Comparison of ENCODE assay signal across 8 cellular contexts in the genomic region with DNA sequence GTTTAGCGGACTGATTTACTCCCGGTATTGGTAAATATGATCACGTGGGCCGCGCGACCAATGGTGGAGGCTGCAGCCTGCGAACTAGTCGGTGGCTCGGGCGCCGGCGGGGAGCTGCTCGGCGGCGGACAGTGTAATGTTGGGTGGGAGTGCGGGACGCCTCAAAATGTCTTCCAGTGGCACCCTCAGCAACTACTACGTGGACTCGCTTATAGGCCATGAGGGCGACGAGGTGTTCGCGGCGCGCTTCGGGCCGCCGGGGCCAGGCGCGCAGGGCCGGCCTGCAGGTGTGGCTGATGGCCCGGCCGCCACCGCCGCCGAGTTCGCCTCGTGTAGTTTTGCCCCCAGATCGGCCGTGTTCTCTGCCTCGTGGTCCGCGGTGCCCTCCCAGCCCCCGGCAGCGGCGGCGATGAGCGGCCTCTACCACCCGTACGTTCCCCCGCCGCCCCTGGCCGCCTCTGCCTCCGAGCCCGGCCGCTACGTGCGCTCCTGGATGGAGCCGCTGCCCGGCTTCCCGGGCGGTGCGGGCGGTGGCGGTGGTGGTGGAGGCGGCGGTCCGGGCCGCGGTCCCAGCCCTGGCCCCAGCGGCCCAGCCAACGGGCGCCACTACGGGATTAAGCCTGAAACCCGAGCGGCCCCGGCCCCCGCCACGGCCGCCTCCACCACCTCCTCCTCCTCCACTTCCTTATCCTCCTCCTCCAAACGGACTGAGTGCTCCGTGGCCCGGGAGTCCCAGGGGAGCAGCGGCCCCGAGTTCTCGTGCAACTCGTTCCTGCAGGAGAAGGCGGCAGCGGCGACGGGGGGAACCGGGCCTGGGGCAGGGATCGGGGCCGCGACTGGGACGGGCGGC. TPM values are rescaled to one million over a fixed set of nuclear protein-coding genes. Genes with fewer than 3 reads are reported as not detected.
DNase-seq lines count a peak whose midpoint lies in the region; ATAC-seq and TF ChIP-seq lines count a peak whose summit lies in the region.

A gene (plus strand): TSS at position 87 of the 850 bp plus-strand sequence. CDS start 50 bp downstream, at position 137.

- POLR2A ChIA-PET in activated CD4-positive, alpha-beta memory T cell treated with anti-CD3 and anti-CD28 coated beads, Interleukin-2, amount 10 ng/mL, durations not matched to agents 7 days and 5 days (lab: Charles Lee) = no interaction called here
- POLR2A ChIA-PET in activated CD4-positive, alpha-beta memory T cell treated with anti-CD3 and anti-CD28 coated beads for 36 hours (lab: Charles Lee) = no interaction called here

- H3K4me1 ChIP-seq in adipocyte (ENCODE audit: control insufficient read depth, insufficient read depth, low read length) = peaks cover 8% of the 10 kb centered on the region
- peaks cover 11 to 32% (median 21%) of the 10 kb centered on the region in 4 donors for H3K4me1 ChIP-seq in stomach

- H3K4me1 Mint-ChIP-seq in activated CD4-positive, alpha-beta memory T cell treated with anti-CD3 and anti-CD28 coated beads, Interleukin-2, amount 10 ng/mL, durations not matched to agents 7 days and 5 days = peaks cover 6% of the 10 kb centered on the region
- H3K4me1 Mint-ChIP-seq in activated CD4-positive, alpha-beta memory T cell treated with anti-CD3 and anti-CD28 coated beads for 36 hours (ENCODE audit: low read depth) = peaks cover 10% of the 10 kb centered on the region

- peak within 1 kb of the TSS; percentile 89 for H3K4me3 ChIP-seq in adipocyte (ENCODE audit: low read length)
- H3K4me3 ChIP-seq in stomach = peak within 1 kb of the TSS; percentile 38 to 47 (median 40)

- H3K9ac ChIP-seq in adipocyte (ENCODE audit: low read length) = peak within 1 kb of the TSS; percentile 86

- TF ChIP-seq EP300 in stomach (IDR thresholded peaks at IDR 0.05) = no peak

- CTCF ChIA-PET in activated CD4-positive, alpha-beta memory T cell treated with anti-CD3 and anti-CD28 coated beads, Interleukin-2, amount 10 ng/mL, durations not matched to agents 7 days and 5 days (lab: Charles Lee) = interaction anchor here (1.2 kb wide), 1 partner anchor 529 kb away, joined by 3 read pairs; no protein-coding TSS in a partner anchor
- CTCF ChIA-PET in activated CD4-positive, alpha-beta memory T cell treated with anti-CD3 and anti-CD28 coated beads for 36 hours (lab: Charles Lee) = interaction anchor here (1.3 kb wide), 1 partner anchor 515 kb away, joined by 4 read pairs; no protein-coding TSS in a partner anchor

- H3K27me3 Mint-ChIP-seq in activated CD4-positive, alpha-beta memory T cell treated with anti-CD3 and anti-CD28 coated beads, Interleukin-2, amount 10 ng/mL, durations not matched to agents 7 days and 5 days = peaks cover 84% of the 10 kb centered on the region
- peaks cover 82% of the 10 kb centered on the region for H3K27me3 Mint-ChIP-seq in activated CD4-positive, alpha-beta memory T cell treated with anti-CD3 and anti-CD28 coated beads for 36 hours

- H3K27ac Mint-ChIP-seq in activated CD4-positive, alpha-beta memory T cell treated with anti-CD3 and anti-CD28 coated beads, Interleukin-2, amount 10 ng/mL, durations not matched to agents 7 days and 5 days = peak within 1 kb of the TSS; percentile 35
- H3K27ac Mint-ChIP-seq in activated CD4-positive, alpha-beta memory T cell treated with anti-CD3 and anti-CD28 coated beads for 36 hours = no peak within 1 kb of the TSS

- no peak for DNase-seq in activated CD4-positive, alpha-beta memory T cell treated with anti-CD3 and anti-CD28 coated beads, Interleukin-2, amount 10 ng/mL, durations not matched to agents 7 days and 5 days
- no peak for DNase-seq in activated CD4-positive, alpha-beta memory T cell treated with anti-CD3 and anti-CD28 coated beads for 36 hours
- DNase-seq in adipocyte (ENCODE audit: low read depth) (no peak), kidney tubule cell (ENCODE audit: low spot score) (peak; percentile 81), stomach (no peak), NCI-H2171 treated with DMSO at 0.1 percent for 48 hours (lab: John Stamatoyannopoulos, UW) (no peak)
- no peak for DNase-seq in NK-92 treated with Interleukin-12 subunit alpha and Interleukin-12 subunit beta, amount 100 ng/mL, for 24 hours (lab: John Stamatoyannopoulos, UW)

- no peak within 1 kb of the TSS for H3K4me3 Mint-ChIP-seq in activated CD4-positive, alpha-beta memory T cell treated with anti-CD3 and anti-CD28 coated beads, Interleukin-2, amount 10 ng/mL, durations not matched to agents 7 days and 5 days
- no peak within 1 kb of the TSS for H3K4me3 Mint-ChIP-seq in activated CD4-positive, alpha-beta memory T cell treated with anti-CD3 and anti-CD28 coated beads for 36 hours

- H3K9me3 ChIP-seq in adipocyte (ENCODE audit: control insufficient read depth, low read length) (peaks cover 4% of the 10 kb centered on the region), stomach (peaks cover 0 to 23% (median 0%) of the 10 kb centered on the region in 4 donors)

- WGBS in stomach, 5 donors = 2 to 10% (median 5%) methylated on average over 53 to 97 of the region's 97 CpGs

- ATAC-seq in GM19467 (IDR thresholded peaks at IDR 0.05; ENCODE audit: unreplicated experiment) = no peak

- H3K27me3 ChIP-seq in adipocyte (replicated peaks; ENCODE audit: control insufficient read depth, insufficient read depth, low read length) = peaks cover 37% of the 10 kb centered on the region
- peaks cover 50 to 100% (median 90%) of the 10 kb centered on the region in 3 donors for H3K27me3 ChIP-seq in stomach

- peak within 1 kb of the TSS in 2 of 5 donors; percentile 57 to 66 for H3K27ac ChIP-seq in stomach

- intact Hi-C loops in activated CD4-positive, alpha-beta memory T cell treated with anti-CD3 and anti-CD28 coated beads for 36 hours (cut with micrococcal nuclease) = no loop called here
- intact Hi-C loops in stomach (cut with DNase I; ENCODE audit: low total_unique reads) = loop anchor here (10.0 kb wide), 1 partner anchor 532 kb away; no protein-coding TSS in a partner anchor

- no peak for TF ChIP-seq CTCF in stomach (IDR thresholded peaks at IDR 0.05)

- H3K36me3 ChIP-seq in adipocyte (ENCODE audit: control insufficient read depth, insufficient read depth, low read length, severe bottlenecking) = no peaks in the 10 kb centered on the region
- no peaks in the 10 kb centered on the region for H3K36me3 ChIP-seq in stomach

- H3K9me3 Mint-ChIP-seq in activated CD4-positive, alpha-beta memory T cell treated with anti-CD3 and anti-CD28 coated beads, Interleukin-2, amount 10 ng/mL, durations not matched to agents 7 days and 5 days = no peaks in the 10 kb centered on the region
- H3K9me3 Mint-ChIP-seq in activated CD4-positive, alpha-beta memory T cell treated with anti-CD3 and anti-CD28 coated beads for 36 hours = no peaks in the 10 kb centered on the region

- TF ChIP-seq POLR2A in stomach (IDR thresholded peaks at IDR 0.05) = no peak

- peaks cover 2% of the 10 kb centered on the region for H3K36me3 Mint-ChIP-seq in activated CD4-positive, alpha-beta memory T cell treated with anti-CD3 and anti-CD28 coated beads, Interleukin-2, amount 10 ng/mL, durations not matched to agents 7 days and 5 days (ENCODE audit: low read depth)
- peaks cover 4% of the 10 kb centered on the region for H3K36me3 Mint-ChIP-seq in activated CD4-positive, alpha-beta memory T cell treated with anti-CD3 and anti-CD28 coated beads for 36 hours

RNA-seq across cellular contexts. Expression of the gene that starts here (rescaled TPM):
- not detected for total RNA-seq in activated CD4-positive, alpha-beta memory T cell treated with anti-CD3 and anti-CD28 coated beads, Interleukin-2, amount 10 ng/mL, durations not matched to agents 7 days and 5 days
- not detected for total RNA-seq in activated CD4-positive, alpha-beta memory T cell treated with anti-CD3 and anti-CD28 coated beads for 36 hours
- under 1 TPM in 1 of 5 donors, not detected in 4; 0.18 TPM for total RNA-seq in stomach
- under 1 TPM; 0.31 to 0.76 (median 0.68) TPM for polyA plus RNA-seq in stomach
